1 cellular context compared by ENCODE assay signal in the genomic region with DNA sequence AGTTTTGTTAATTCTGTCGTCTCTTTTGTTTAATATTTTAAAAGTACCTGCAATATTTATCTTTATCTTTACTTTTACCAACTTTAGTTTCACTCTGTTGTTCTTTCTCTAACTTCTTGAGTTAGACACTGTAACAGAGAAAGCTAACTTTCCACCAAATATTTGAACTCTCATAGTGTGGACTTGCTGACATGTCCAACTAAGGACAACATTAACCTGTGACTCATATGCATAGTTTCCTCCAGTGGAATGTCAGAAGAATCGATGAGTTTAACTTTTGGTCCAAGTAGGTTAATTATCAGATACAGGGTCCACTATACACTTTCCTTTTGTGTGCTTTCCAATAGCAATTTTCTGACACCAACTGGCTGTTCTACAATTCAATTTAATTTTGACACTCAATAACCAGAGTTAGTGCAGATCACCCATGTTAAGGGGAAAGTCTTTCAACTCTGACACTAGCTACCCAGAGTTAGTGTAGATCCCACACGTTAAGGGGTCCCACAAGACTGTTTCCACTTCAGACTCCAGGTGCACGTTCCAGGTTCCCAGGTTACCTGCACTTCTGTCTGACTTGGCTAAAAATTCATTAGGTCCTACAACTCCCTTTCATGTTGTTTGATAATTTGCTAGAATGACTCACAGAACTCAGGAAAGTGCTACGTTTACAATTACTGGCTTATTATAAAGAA.
TF ChIP-seq lines count a peak whose summit lies in the region.

No MANE protein-coding gene starts in this region.

TF ChIP-seq in endothelial cell of umbilical vein, 7 proteins besides CTCF, POLR2A, EP300 and RAD21:
- no peak for TF ChIP-seq MYC (IDR thresholded peaks at IDR 0.05; ENCODE audit: low read depth, low read length)
- peak; percentile 10 for TF ChIP-seq FOS (IDR thresholded peaks at IDR 0.05; ENCODE audit: borderline replicate concordance, insufficient read depth, low read length)
- no peak for TF ChIP-seq EZH2 (IDR thresholded peaks at IDR 0.05; ENCODE audit: borderline replicate concordance, low read depth, low read length, severe bottlenecking)
- peak; percentile 22 for TF ChIP-seq JUN (IDR thresholded peaks at IDR 0.05; ENCODE audit: borderline replicate concordance, insufficient read depth, insufficient read length, low read depth)
- TF ChIP-seq MAX (IDR thresholded peaks at IDR 0.05; ENCODE audit: insufficient read depth, insufficient read length) = no peak
